ENCODE assay signal across 29 cellular contexts in genomic region chr16:86470964-86471363, GRCh38. TPM values are rescaled to one million over a fixed set of nuclear protein-coding genes. Genes with fewer than 3 reads are reported as not detected.
"Had no signal": no experiment of that assay in that cellular context is flagged by ENCODE, and none has a peak within 500 bp of the region (broad histone marks: within the 10 kb centered on the region; RNA-seq: fewer than 3 reads in every experiment).

No MANE protein-coding gene starts in this region.

- H3K9me3 ChIP-seq: ascending aorta, gastrocnemius medialis had no signal

- H3K4me3 ChIP-seq: ascending aorta, breast epithelium, cardiac muscle cell, coronary artery, esophagus muscularis mucosa, gastrocnemius medialis, heart left ventricle had no signal

- H3K36me3 ChIP-seq: ascending aorta, breast epithelium, cardiac muscle cell, gastrocnemius medialis, heart left ventricle had no signal

- H3K4me1 ChIP-seq: ascending aorta, breast epithelium, esophagus muscularis mucosa, foreskin keratinocyte, gastrocnemius medialis, heart left ventricle had no signal

- DNase-seq: activated CD4-positive, alpha-beta memory T cell treated with anti-CD3 and anti-CD28 coated beads, Interleukin-2, amount 10 ng/mL, durations not matched to agents 7 days and 5 days; activated CD4-positive, alpha-beta T cell treated with anti-CD3 and anti-CD28 coated beads for 36 hours; activated CD4-positive, alpha-beta T cell treated with anti-CD3 and anti-CD28 coated beads, Interleukin-2, amount 10 ng/mL, durations not matched to agents 24 days and 14 days; activated CD4-positive, CD25-positive, alpha-beta regulatory T cell; activated CD4-positive, CD25-positive, alpha-beta regulatory T cell treated with anti-CD3 and anti-CD28 coated beads, Interleukin-2, amount 50 U/mL, for 72 hours; activated CD8-positive, alpha-beta memory T cell treated with anti-CD3 and anti-CD28 coated beads, Interleukin-2, amount 50 U/mL, for 48 hours; activated gamma-delta T cell; activated naive CD4-positive, alpha-beta T cell; activated naive CD4-positive, alpha-beta T cell treated with anti-CD3 and anti-CD28 coated beads, Interleukin-2, amount 10 ng/mL, durations not matched to agents 7 days and 5 days; activated naive CD8-positive, alpha-beta T cell treated with anti-CD3 and anti-CD28 coated beads, Interleukin-2, amount 10 ng/mL, durations not matched to agents 7 days and 5 days; activated T-cell treated with anti-CD3 and anti-CD28 coated beads for 4 hours; activated T-cell treated with anti-CD3 and anti-CD28 coated beads, Interleukin-2, amount 50 U/mL, for 24 hours; activated T-cell treated with anti-CD3 and anti-CD28 coated beads, Interleukin-2, amount 50 U/mL, for 72 hours; dermis blood vessel endothelial cell; effector CD4-positive, alpha-beta T cell; effector memory CD8-positive, alpha-beta T cell; erythroblast; foreskin keratinocyte; gastrocnemius medialis; glutamatergic neuron; heart left ventricle; T-helper 2 cell had no signal

- H3K27ac ChIP-seq: ascending aorta, breast epithelium, cardiac muscle cell, coronary artery, esophagus muscularis mucosa, foreskin keratinocyte, gastrocnemius medialis, heart left ventricle had no signal

- H3K27me3 ChIP-seq: ascending aorta, esophagus muscularis mucosa, foreskin keratinocyte had no signal

RNA-seq across cellular contexts. Expression of gene FOXF1, which starts 39.4 kb away (rescaled TPM):
- total RNA-seq: activated CD4-positive, alpha-beta memory T cell treated with anti-CD3 and anti-CD28 coated beads, Interleukin-2, amount 10 ng/mL, durations not matched to agents 7 days and 5 days; activated CD4-positive, alpha-beta T cell treated with anti-CD3 and anti-CD28 coated beads for 36 hours; activated CD4-positive, alpha-beta T cell treated with anti-CD3 and anti-CD28 coated beads, Interleukin-2, amount 10 ng/mL, durations not matched to agents 24 days and 14 days; activated naive CD4-positive, alpha-beta T cell treated with anti-CD3 and anti-CD28 coated beads, Interleukin-2, amount 50 U/mL, for 72 hours; activated naive CD8-positive, alpha-beta T cell treated with anti-CD3 and anti-CD28 coated beads, Interleukin-2, amount 10 ng/mL, durations not matched to agents 7 days and 5 days; activated T-cell treated with anti-CD3 and anti-CD28 coated beads, Interleukin-2, amount 50 U/mL, for 72 hours; foreskin keratinocyte; T-helper 1 cell treated with Interleukin-12 subunit alpha and Interleukin-12 subunit beta and Interleukin-4 antibody, amounts not matched to agents 30 ng/mL and 1 ng/mL, for 36 hours had no signal
- polyA plus RNA-seq: foreskin keratinocyte had no signal
